Comparison of ENCODE assay signal across 11 cellular contexts in the genomic region with DNA sequence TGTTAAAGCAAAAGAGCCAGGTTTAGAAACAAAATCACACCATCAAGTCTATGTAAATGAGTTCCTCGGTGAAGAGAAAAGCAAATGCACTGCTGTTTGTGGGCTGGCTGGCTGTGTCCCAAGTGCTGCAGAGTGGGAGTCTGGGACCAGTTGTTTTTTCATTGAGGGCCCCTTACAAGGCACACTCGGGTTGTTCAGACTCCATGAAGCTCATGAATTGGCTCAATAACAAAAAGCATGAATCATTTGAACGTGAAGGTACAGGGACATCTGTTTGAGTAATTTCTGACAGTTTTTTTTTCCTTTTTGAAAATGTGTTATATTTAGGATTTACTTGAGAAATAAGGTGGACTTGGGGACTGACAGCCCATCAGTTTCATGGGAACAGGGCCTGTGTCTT. TPM values are rescaled to one million over a fixed set of nuclear protein-coding genes. Genes with fewer than 3 reads are reported as not detected.
DNase-seq lines count a peak whose midpoint lies in the region; ATAC-seq, FAIRE-seq and TF ChIP-seq lines count a peak whose summit lies in the region.
"Had no signal": no experiment of that assay in that cellular context is flagged by ENCODE, and none has a peak within 500 bp of the region (broad histone marks: within the 10 kb centered on the region; RNA-seq: fewer than 3 reads in every experiment).

No MANE protein-coding gene starts in this region.

- FAIRE-seq in keratinocyte (lab: Jason Lieb, UNC) = peak; percentile 23
- FAIRE-seq in HTR-8/SVneo (lab: Jason Lieb, UNC) = no peak

- no peaks in the 10 kb centered on the region for H3K27me3 Mint-ChIP-seq in type B pancreatic cell
- H3K27me3 Mint-ChIP-seq: stimulated activated naive CD8-positive, alpha-beta T cell treated with anti-CD3 and anti-CD28 coated beads, Interleukin-15, Interleukin-2, amounts not matched to agents 100 ng/mL and 50 ng/mL, for 24 hours had no signal

- no peaks in the 10 kb centered on the region for H3K9me3 ChIP-seq in keratinocyte (ENCODE audit: control insufficient read depth, low read depth, low read length)
- H3K9me3 ChIP-seq: right lobe of liver had no signal

- no peaks in the 10 kb centered on the region for H3K79me2 ChIP-seq in keratinocyte (ENCODE audit: control insufficient read depth, insufficient read depth, low read length)

- no peak overlapping the region for H3K4me2 ChIP-seq in keratinocyte (ENCODE audit: control insufficient read depth, extremely low read depth, insufficient read depth, low read depth, low read length)

- H3K9me1 ChIP-seq in keratinocyte (ENCODE audit: control insufficient read depth, extremely low read depth, insufficient read depth, low read length) = no peaks in the 10 kb centered on the region

- H2AFZ ChIP-seq in keratinocyte (ENCODE audit: control insufficient read depth, low read length) = no peak overlapping the region

- H3K4me1 Mint-ChIP-seq in type B pancreatic cell (ENCODE audit: unreplicated experiment) = peaks cover 37% of the 10 kb centered on the region

- H3K27ac ChIP-seq in keratinocyte (ENCODE audit: control insufficient read depth, insufficient read depth, low read length) = no peak overlapping the region
- H3K27ac ChIP-seq: right lobe of liver had no signal

- peaks cover 7% of the 10 kb centered on the region for H3K4me1 ChIP-seq in keratinocyte (ENCODE audit: control insufficient read depth, extremely low read depth, insufficient read depth, low read length)

- peak overlapping the region; percentile 67 for H3K4me3 Mint-ChIP-seq in type B pancreatic cell
- H3K4me3 Mint-ChIP-seq: stimulated activated naive CD8-positive, alpha-beta T cell treated with anti-CD3 and anti-CD28 coated beads, Interleukin-15, Interleukin-2, amounts not matched to agents 100 ng/mL and 50 ng/mL, for 24 hours had no signal

- no peak overlapping the region for H3K27ac Mint-ChIP-seq in type B pancreatic cell
- H3K27ac Mint-ChIP-seq: stimulated activated naive CD8-positive, alpha-beta T cell treated with anti-CD3 and anti-CD28 coated beads, Interleukin-15, Interleukin-2, amounts not matched to agents 100 ng/mL and 50 ng/mL, for 24 hours had no signal

- dilution Hi-C loops in keratinocyte (cut with MboI; ENCODE audit: extremely low pct_ligation_motif_present, low sequenced_read_pairs) = no loop called here

- peak; percentile 73 for DNase-seq in Right ventricle myocardium inferior (ENCODE audit: missing footprints)
- no peak for DNase-seq in cardiac septum (ENCODE audit: low spot score)
- peak in 42 of 58 donors; percentile 1 to 75 (median 32) for DNase-seq in anterior cingulate cortex (lab: John Stamatoyannopoulos, UW)
- DNase-seq in keratinocyte (ENCODE audit: low read depth, low spot score) = no peak
- DNase-seq in type B pancreatic cell (ENCODE audit: extremely low spot score, unreplicated experiment) = no peak
- no peak for DNase-seq in HTR-8/SVneo (ENCODE audit: insufficient read length, low spot score)
- no peak for DNase-seq in foreskin fibroblast
- DNase-seq in omental fat pad (ENCODE audit: low spot score) = no peak
- DNase-seq: right lobe of liver had no signal

- no peaks in the 10 kb centered on the region for H3K27me3 ChIP-seq in keratinocyte (ENCODE audit: control insufficient read depth, extremely low read depth, insufficient read depth, low read length)
- H3K27me3 ChIP-seq: right lobe of liver had no signal

- H3K36me3 ChIP-seq in keratinocyte (ENCODE audit: control insufficient read depth in 2 of 2, extremely low read depth in 1 of 2, insufficient read depth in 2 of 2, low read length in 2 of 2) = no peaks in the 10 kb centered on the region
- H3K36me3 ChIP-seq: right lobe of liver had no signal

- H3K9me3 Mint-ChIP-seq in type B pancreatic cell = peaks cover 6% of the 10 kb centered on the region

- no peak overlapping the region for H3K9ac ChIP-seq in keratinocyte (ENCODE audit: control insufficient read depth, extremely low read depth, insufficient read depth, low read length)

- H4K20me1 ChIP-seq in keratinocyte (ENCODE audit: control insufficient read depth, extremely low read depth, insufficient read depth, low read length) = no peaks in the 10 kb centered on the region

- ATAC-seq in Right ventricle myocardium inferior (no peak), omental fat pad (ENCODE audit: low FRiP score) (no peak)
- ATAC-seq: right lobe of liver had no signal

- intact Hi-C loops in Right ventricle myocardium inferior (cut with DNase I) (no loop called here), cardiac septum (cut with DNase I) (no loop called here)

- TF ChIP-seq CTCF in keratinocyte (optimal IDR thresholded peaks at IDR 0.05 in 1 of 3, IDR thresholded peaks at IDR 0.05 in 1 of 3, conservative IDR thresholded peaks at IDR 0.05 in 1 of 3; ENCODE audit: extremely low read depth in 1 of 3, insufficient read depth in 2 of 3, low read length in 3 of 3) = no peak
- no peak for TF ChIP-seq CTCF in type B pancreatic cell (conservative IDR thresholded peaks at IDR 0.05)
- no peak for TF ChIP-seq CTCF in foreskin fibroblast (IDR thresholded peaks at IDR 0.05; ENCODE audit: low read depth, low read length)
- TF ChIP-seq CTCF in omental fat pad (IDR thresholded peaks at IDR 0.05) = no peak

- peaks cover 10% of the 10 kb centered on the region for H3K36me3 Mint-ChIP-seq in type B pancreatic cell

- no peak overlapping the region for H3K4me3 ChIP-seq in keratinocyte (ENCODE audit: control insufficient read depth in 2 of 3, extremely low read depth in 1 of 3, insufficient read depth in 2 of 3, low read depth in 1 of 3, low read length in 3 of 3)
- no peak overlapping the region for H3K4me3 ChIP-seq in foreskin fibroblast (ENCODE audit: low read depth in 1 of 2, low read length in 2 of 2)
- H3K4me3 ChIP-seq: coronary artery, right lobe of liver had no signal

RNA-seq across cellular contexts. Expression of gene GRK5, which starts 28.0 kb away (rescaled TPM):
- 48.6 TPM for total RNA-seq in Right ventricle myocardium inferior
- 17.6 TPM for total RNA-seq in cardiac septum
- 3.6 to 12.2 TPM (median 7.6 TPM) in 3 replicates for polyA plus RNA-seq in keratinocyte
- polyA plus RNA-seq in keratinocyte (2011; ENCODE audit: low read depth) = 2.8 TPM
- 6.6 and 7.3 TPM in 2 replicates for polyA plus RNA-seq in keratinocyte (2011; cell fraction: cytosol; rRNA removed)
- 6.1 and 8.2 TPM in 2 replicates for polyA plus RNA-seq in keratinocyte (2011; cell fraction: nucleus; rRNA removed)
- polyA plus RNA-seq in keratinocyte (2012; ENCODE audit: low replicate concordance) = 3.0 and 12.6 TPM in 2 replicates
- polyA minus RNA-seq in keratinocyte = 3.6 to 10.9 TPM (median 5.2 TPM) in 3 replicates
- polyA minus RNA-seq in keratinocyte (2011; cell fraction: cytosol; rRNA and poly(A)+ RNA removed) = 3.5 TPM
- polyA minus RNA-seq in keratinocyte (2011; cell fraction: nucleus; rRNA and poly(A)+ RNA removed) = 2.2 and 3.3 TPM in 2 replicates
- total RNA-seq in type B pancreatic cell (ENCODE audit: low replicate concordance) = 10.8 and 24.8 TPM in 2 replicates
- 10 to 100 TPM; 15.9 to 53.8 (median 18.4) TPM for total RNA-seq in omental fat pad

RNA-seq across cellular contexts. Expression of gene PRDX3, which starts 56.8 kb away (rescaled TPM):
- total RNA-seq in Right ventricle myocardium inferior (285 TPM), cardiac septum (220 TPM), type B pancreatic cell (ENCODE audit: low replicate concordance) (95.0 and 126 TPM in 2 replicates), omental fat pad (100 to 1,000 TPM; 125 to 201 (median 156) TPM)
- polyA plus RNA-seq in keratinocyte = 251 to 304 TPM (median 266 TPM) in 3 replicates
- polyA plus RNA-seq in keratinocyte (2011; ENCODE audit: low read depth) = 25.9 TPM
- 167 and 288 TPM in 2 replicates for polyA plus RNA-seq in keratinocyte (2011; cell fraction: cytosol; rRNA removed)
- 127 and 160 TPM in 2 replicates for polyA plus RNA-seq in keratinocyte (2011; cell fraction: nucleus; rRNA removed)
- 84.3 and 187 TPM in 2 replicates for polyA plus RNA-seq in keratinocyte (2012; ENCODE audit: low replicate concordance)
- 181 to 213 TPM (median 205 TPM) in 3 replicates for polyA minus RNA-seq in keratinocyte
- 120 TPM for polyA minus RNA-seq in keratinocyte (2011; cell fraction: cytosol; rRNA and poly(A)+ RNA removed)
- 69.7 and 85.3 TPM in 2 replicates for polyA minus RNA-seq in keratinocyte (2011; cell fraction: nucleus; rRNA and poly(A)+ RNA removed)

Comparison
In these comparisons a context has a peak if more than half of its experiments do, and no peak if none do; other contexts are left out.
1. DNase-seq: peak in Right ventricle myocardium inferior (single experiment) and anterior cingulate cortex (42 of 58); none in cardiac septum (single experiment), keratinocyte (single experiment), type B pancreatic cell (single experiment), HTR-8/SVneo (single experiment), foreskin fibroblast (0 of 2) and omental fat pad (single experiment).